Comparison of ENCODE assay signal across 19 cellular contexts in genomic region chr15:34927726-34928125, GRCh38. TPM values are rescaled to one million over a fixed set of nuclear protein-coding genes. Genes with fewer than 3 reads are reported as not detected.
A peak's percentile ranks its signal among the peaks of the same experiment; 100 is the strongest.
DNase-seq lines count a peak whose midpoint lies in the region; ATAC-seq, FAIRE-seq and TF ChIP-seq lines count a peak whose summit lies in the region.
"Had no signal": no experiment of that assay in that cellular context is flagged by ENCODE, and none has a peak within 500 bp of the region (broad histone marks: within the 10 kb centered on the region; RNA-seq: fewer than 3 reads in every experiment).

No MANE protein-coding gene starts in this region.

- ATAC-seq in A549, result peak; percentile 80 to 84
- peak; percentile 98 for ATAC-seq in esophagus mucosa
- no peak for ATAC-seq in HG02852 (IDR thresholded peaks at IDR 0.05; ENCODE audit: unreplicated experiment)
- no peak for ATAC-seq in HG03354 (IDR thresholded peaks at IDR 0.05; ENCODE audit: poor library complexity, severe bottlenecking, unreplicated experiment)
- ATAC-seq in body of pancreas, result no peak
- ATAC-seq: lower lobe of right lung, sciatic nerve had no signal

- intact Hi-C loops in body of pancreas (cut with DNase I), result no loop called here

- no peaks in the 10 kb centered on the region for H3K27me3 ChIP-seq in body of pancreas
- H3K27me3 ChIP-seq: BLaER1 treated with 17β-estradiol and CSF1 and Interleukin-3, amounts not matched to agents 10 nM and 100 nM; pancreas had no signal

- H3K9me3 ChIP-seq in A549 (no peaks in the 10 kb centered on the region), body of pancreas (no peaks in the 10 kb centered on the region)
- H3K9me3 ChIP-seq: lower lobe of right lung, pancreas had no signal

- POLR2A ChIA-PET in A549 (lab: Yijun Ruan, JAX), result no interaction called here

- H3K4me1 ChIP-seq in A549 (0 out of 3 replicates have a peak, but pooled peaks cover 4% of the 10 kb centered on the region), body of pancreas (no peaks in the 10 kb centered on the region)
- H3K4me1 ChIP-seq: BLaER1 treated with 17β-estradiol and CSF1 and Interleukin-3, amounts not matched to agents 10 nM and 100 nM; lower lobe of right lung; pancreas had no signal

- DNase-seq in A549 (ENCODE audit: low read depth in 1 of 2, low spot score in 1 of 2) (peak; percentile 12 to 78), HT-29 (ENCODE audit: low spot score) (peak; percentile 16), NCI-H446 (lab: John Stamatoyannopoulos, UW) (peak; percentile 13 to 75), NCI-H2196 treated with DMSO at 0.1 percent for 48 hours (lab: John Stamatoyannopoulos, UW; ENCODE audit: unreplicated experiment) (no peak), body of pancreas (no peak)
- DNase-seq: activated gamma-delta T cell; activated T-cell treated with anti-CD3 and anti-CD28 coated beads, Interleukin-2, amount 50 U/mL, for 1 hour; Calu3; effector memory CD4-positive, alpha-beta T cell; head of caudate nucleus; lower lobe of right lung; NCI-H146; pancreas; stimulated activated naive CD4-positive, alpha-beta T cell treated with Interleukin-2 at 50 U/mL for 16 hours had no signal

- CTCF ChIA-PET in A549 (lab: Yijun Ruan, JAX), result interaction anchor here (0.8 to 1.0 kb wide), 3 partner anchors 10 to 306 kb away, joined by 3 read pairs; no protein-coding TSS in a partner anchor

- WGBS in A549 (ENCODE audit: missing lambda C conversion rate), result 81% methylated on average over 2 of the region's 2 CpGs
- 83 to 84% methylated on average over 2 of the region's 2 CpGs for WGBS in body of pancreas, 2 donors

- peaks cover 9 to 16% of the 10 kb centered on the region in 2 donors for H3K36me3 ChIP-seq in body of pancreas (replicated peaks in 1 of 2; ENCODE audit: insufficient read depth in 1 of 2, low read depth in 2 of 2)

- no peak for TF ChIP-seq POLR2A in A549 (IDR thresholded peaks at IDR 0.05; ENCODE audit: low read length)
- TF ChIP-seq POLR2A in body of pancreas (IDR thresholded peaks at IDR 0.05), result no peak

- no peak for TF ChIP-seq RAD21 in A549 (conservative IDR thresholded peaks at IDR 0.05 in 1 of 2, IDR thresholded peaks at IDR 0.05 in 1 of 2)

- no peak for FAIRE-seq in A549 (lab: Jason Lieb, UNC)
- FAIRE-seq: pancreas had no signal

- H3K4me3 ChIP-seq in A549 (no peak overlapping the region), body of pancreas (no peak overlapping the region)
- H3K4me3 ChIP-seq: BLaER1 treated with 17β-estradiol and CSF1 and Interleukin-3, amounts not matched to agents 10 nM and 100 nM; lower lobe of right lung; pancreas had no signal

- H3K4me2 ChIP-seq in A549, result no peak overlapping the region
- H3K4me2 ChIP-seq: BLaER1 treated with 17β-estradiol and CSF1 and Interleukin-3, amounts not matched to agents 10 nM and 100 nM had no signal

- no peak for TF ChIP-seq CTCF in A549 (IDR thresholded peaks at IDR 0.05)
- no peak for TF ChIP-seq CTCF in body of pancreas (IDR thresholded peaks at IDR 0.05)

- H3K27ac ChIP-seq in A549, result no peak overlapping the region
- H3K27ac ChIP-seq in body of pancreas, result no peak overlapping the region
- H3K27ac ChIP-seq: BLaER1 treated with 17β-estradiol and CSF1 and Interleukin-3, amounts not matched to agents 10 nM and 100 nM; lower lobe of right lung; pancreas had no signal

- no peak for TF ChIP-seq EP300 in A549 (IDR thresholded peaks at IDR 0.05)

TF ChIP-seq in A549, 52 proteins besides CTCF, POLR2A, EP300 and RAD21:
- TF ChIP-seq MAZ (IDR thresholded peaks at IDR 0.05; ENCODE audit: borderline replicate concordance, low read depth, low read length) (no peak), BHLHE40 (IDR thresholded peaks at IDR 0.05; ENCODE audit: low read depth, low read length) (0 out of 2 replicates have a peak, but pooled peaks have one; percentile 9), MAX (IDR thresholded peaks at IDR 0.05) (0 out of 2 replicates have a peak, but pooled peaks have one; percentile 23)

RNA-seq across cellular contexts. Expression of gene AQR, which starts 41.8 kb away (rescaled TPM):
- 51.6 and 58.5 TPM in 2 replicates for polyA plus RNA-seq in A549 (2011; rRNA removed)
- polyA plus RNA-seq in A549 (2012; cell fraction: cytosol; rRNA removed), result 10.3 and 10.7 TPM in 2 replicates
- 15.7 and 19.0 TPM in 2 replicates for polyA plus RNA-seq in A549 (2012; cell fraction: nucleus; rRNA removed)
- 21.7 to 22.3 TPM (median 21.9 TPM) in 3 replicates for polyA plus RNA-seq in A549 (2017; fragmentation: RNase III; extraction: RNeasy Plus Mini Kit Qiagen cat#74134 plus additional on column Dnase treatment)
- polyA minus RNA-seq in A549 (2011; rRNA and poly(A)+ RNA removed), result 45.5 and 51.3 TPM in 2 replicates
- total RNA-seq in HT-29 (2014; rRNA removed; shearing (Covaris generic)), result 18.0 and 20.0 TPM in 2 replicates
- 28.7 TPM for total RNA-seq in esophagus mucosa
- total RNA-seq in body of pancreas, result 10 to 100 TPM; 10.5 to 15.0 TPM

Comparison
In these comparisons a context has a peak if more than half of its experiments do, and no peak if none do; other contexts are left out.
1. ATAC-seq: peak in A549 (2 of 2) and esophagus mucosa (single experiment); none in HG02852 (single experiment), HG03354 (single experiment) and body of pancreas (single experiment).
2. DNase-seq: peak in A549 (2 of 2), HT-29 (single experiment) and NCI-H446 (2 of 2); none in NCI-H2196 treated with DMSO at 0.1 percent for 48 hours (single experiment) and body of pancreas (0 of 4).